Comparison of ENCODE assay signal across 14 cellular contexts in the genomic region with DNA sequence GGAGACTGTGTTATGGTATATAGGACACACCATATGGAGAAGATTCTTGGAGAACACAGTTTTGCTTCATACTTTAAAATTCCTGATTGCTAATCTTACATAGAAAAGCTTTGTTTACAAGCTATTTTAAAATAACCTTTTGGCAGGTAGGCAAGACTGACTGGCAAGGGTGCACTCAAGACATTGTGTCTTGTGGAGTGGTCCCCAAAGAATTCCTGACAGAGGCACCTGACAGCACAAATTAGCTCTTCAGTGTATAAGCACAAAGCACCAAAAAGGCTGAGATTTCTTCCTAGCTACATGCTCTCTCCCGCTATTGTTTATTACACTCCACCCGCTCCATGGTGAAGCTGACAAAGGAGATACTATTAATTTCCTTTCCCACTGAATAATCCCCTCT.
DNase-seq lines count a peak whose midpoint lies in the region; ATAC-seq and TF ChIP-seq lines count a peak whose summit lies in the region.
"Had no signal": no experiment of that assay in that cellular context is flagged by ENCODE, and none has a peak within 500 bp of the region (broad histone marks: within the 10 kb centered on the region; RNA-seq: fewer than 3 reads in every experiment).

No MANE protein-coding gene starts in this region.

- TF ChIP-seq CTCF in MCF 10A (IDR thresholded peaks at IDR 0.05; ENCODE audit: unreplicated experiment) (no peak), breast epithelium (IDR thresholded peaks at IDR 0.05) (no peak), WTC11 (IDR thresholded peaks at IDR 0.05) (no peak)

- no peaks in the 10 kb centered on the region for H3K9me3 ChIP-seq in breast epithelium
- H3K9me3 ChIP-seq in iPS-18a (ENCODE audit: control insufficient read depth, low read depth, low read length), result no peaks in the 10 kb centered on the region
- H3K9me3 ChIP-seq: BE2C had no signal

- peak overlapping the region in 1 of 2 donors; percentile 100 for H3K27ac ChIP-seq in breast epithelium
- no peak overlapping the region for H3K27ac ChIP-seq in iPS-18a (ENCODE audit: low read length)

- H3K4me3 ChIP-seq in breast epithelium, result no peak overlapping the region
- H3K4me3 ChIP-seq in iPS-18a (ENCODE audit: low read length), result peak overlapping the region; percentile 94

- H3K4me3 Mint-ChIP-seq in MCF 10A (ENCODE audit: unreplicated experiment) (no peak overlapping the region), WTC11 (peak overlapping the region; percentile 3; the same call in 1 of the 2 replicates)

- H3K27me3 ChIP-seq in breast epithelium (no peaks in the 10 kb centered on the region), iPS-18a (ENCODE audit: control insufficient read depth, insufficient read depth, low read length) (no peaks in the 10 kb centered on the region)
- H3K27me3 ChIP-seq: BE2C had no signal

- DNase-seq in MCF 10A (ENCODE audit: unreplicated experiment) (no peak), breast epithelium (ENCODE audit: low spot score in 2 of 2) (no peak), WTC11 (ENCODE audit: low spot score) (no peak), midbrain (lab: John Stamatoyannopoulos, UW) (no peak), OCI-M1 (lab: John Stamatoyannopoulos, UW) (no peak), SW480 (ENCODE audit: low spot score) (no peak)
- DNase-seq: activated effector memory CD4-positive, alpha-beta T cell treated with anti-CD3 and anti-CD28 coated beads, Interleukin-2, amount 50 U/mL, for 16 hours; BE2C; GF-D8; kidney glomerular epithelial cell; MM.1S; naive B cell had no signal

- H3K36me3 Mint-ChIP-seq in MCF 10A (ENCODE audit: insufficient read depth, unreplicated experiment) (peaks cover 9% of the 10 kb centered on the region), WTC11 (no peaks in the 10 kb centered on the region)

- H3K4me1 ChIP-seq in breast epithelium (peaks cover 0 to 4% of the 10 kb centered on the region in 2 donors), iPS-18a (ENCODE audit: control insufficient read depth, low read depth, low read length) (peaks cover 25% of the 10 kb centered on the region)

- no peak for TF ChIP-seq POLR2A in breast epithelium (IDR thresholded peaks at IDR 0.05)

- H3K9me3 Mint-ChIP-seq in MCF 10A (ENCODE audit: unreplicated experiment) (no peaks in the 10 kb centered on the region), WTC11 (no peaks in the 10 kb centered on the region)
- H3K9me3 Mint-ChIP-seq: naive B cell had no signal

- H3K27me3 Mint-ChIP-seq in MCF 10A (ENCODE audit: insufficient read depth, unreplicated experiment) (no peaks in the 10 kb centered on the region), WTC11 (ENCODE audit: low read depth) (no peaks in the 10 kb centered on the region)
- H3K27me3 Mint-ChIP-seq: naive B cell had no signal

- no peak for ATAC-seq in WTC11
- no peak for ATAC-seq in GM18858 (IDR thresholded peaks at IDR 0.05; ENCODE audit: unreplicated experiment)

- no peak overlapping the region for H3K9ac ChIP-seq in iPS-18a (ENCODE audit: low read length)

- BruUV-seq in MCF 10A (replicated peaks; lab: Mats Ljungman, UMichigan), result no TSS peak

- CTCF ChIA-PET in MCF 10A (lab: Yijun Ruan, JAX), result interaction anchor here (0.7 to 2.5 kb wide), 15 partner anchors 11 to 207 kb away, joined by 3 to 33 read pairs (median 4); no protein-coding TSS in a partner anchor
- CTCF ChIA-PET in WTC11 (lab: Charles Lee), result interaction anchor here (0.9 to 2.2 kb wide), 5 partner anchors 23 to 171 kb away, joined by 3 to 10 read pairs (median 4); no protein-coding TSS in a partner anchor

- POLR2A ChIA-PET in MCF 10A (lab: Yijun Ruan, JAX), result interaction anchor here (0.6 to 2.1 kb wide), 8 partner anchors 9 to 189 kb away, joined by 3 to 9 read pairs (median 3); no protein-coding TSS in a partner anchor
- POLR2A ChIA-PET in WTC11 (lab: Charles Lee), result no interaction called here

- intact Hi-C loops in MCF 10A (cut with micrococcal nuclease), result loop anchor here (10.0 kb wide), 2 partner anchors 341 to 459 kb away; partner anchors contain the start of gene USP15
- intact Hi-C loops in breast epithelium (cut with DNase I; ENCODE audit: low total_unique reads), result no loop called here

- peak overlapping the region; percentile 100 for H3K27ac Mint-ChIP-seq in MCF 10A (ENCODE audit: low read depth, unreplicated experiment)
- H3K27ac Mint-ChIP-seq in WTC11, result no peak overlapping the region

- H3K36me3 ChIP-seq in breast epithelium (no peaks in the 10 kb centered on the region), iPS-18a (ENCODE audit: control insufficient read depth, low read depth, low read length) (no peaks in the 10 kb centered on the region)
- H3K36me3 ChIP-seq: BE2C had no signal

- H3K4me1 Mint-ChIP-seq in MCF 10A (ENCODE audit: insufficient read depth, unreplicated experiment) (peaks cover 26% of the 10 kb centered on the region), WTC11 (peaks cover 45% of the 10 kb centered on the region)

TF ChIP-seq in WTC11, 78 proteins besides CTCF, POLR2A, EP300 and RAD21 (continues in another document):
- no peak for TF ChIP-seq NFYB (CRISPR knock-in tag; conservative IDR thresholded peaks at IDR 0.05; ENCODE audit: low read depth)
- no peak for TF ChIP-seq FOXP4 (CRISPR knock-in tag; IDR thresholded peaks at IDR 0.05)
- no peak for TF ChIP-seq SOX15 (CRISPR knock-in tag; IDR thresholded peaks at IDR 0.05)
- TF ChIP-seq, protein P1, sequence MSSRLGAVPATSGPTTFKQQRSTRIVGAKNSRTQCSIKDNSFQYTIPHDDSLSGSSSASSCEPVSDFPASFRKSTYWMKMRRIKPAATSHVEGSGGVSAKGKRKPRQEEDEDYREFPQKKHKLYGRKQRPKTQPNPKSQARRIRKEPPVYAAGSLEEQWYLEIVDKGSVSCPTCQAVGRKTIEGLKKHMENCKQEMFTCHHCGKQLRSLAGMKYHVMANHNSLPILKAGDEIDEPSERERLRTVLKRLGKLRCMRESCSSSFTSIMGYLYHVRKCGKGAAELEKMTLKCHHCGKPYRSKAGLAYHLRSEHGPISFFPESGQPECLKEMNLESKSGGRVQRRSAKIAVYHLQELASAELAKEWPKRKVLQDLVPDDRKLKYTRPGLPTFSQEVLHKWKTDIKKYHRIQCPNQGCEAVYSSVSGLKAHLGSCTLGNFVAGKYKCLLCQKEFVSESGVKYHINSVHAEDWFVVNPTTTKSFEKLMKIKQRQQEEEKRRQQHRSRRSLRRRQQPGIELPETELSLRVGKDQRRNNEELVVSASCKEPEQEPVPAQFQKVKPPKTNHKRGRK (CRISPR knock-in tag; IDR thresholded peaks at IDR 0.05; ENCODE audit: borderline replicate concordance), result no peak
- no peak for TF ChIP-seq ZNF263 (CRISPR knock-in tag; IDR thresholded peaks at IDR 0.05; ENCODE audit: low read depth)
- TF ChIP-seq CBFB (CRISPR knock-in tag; IDR thresholded peaks at IDR 0.05; ENCODE audit: low read depth), result no peak
- TF ChIP-seq TP53 (CRISPR knock-in tag; IDR thresholded peaks at IDR 0.05), result no peak
- TF ChIP-seq NR1H2 (CRISPR knock-in tag; IDR thresholded peaks at IDR 0.05), result no peak
- no peak for TF ChIP-seq GABPB1 (CRISPR knock-in tag; IDR thresholded peaks at IDR 0.05)
- TF ChIP-seq, protein P2, sequence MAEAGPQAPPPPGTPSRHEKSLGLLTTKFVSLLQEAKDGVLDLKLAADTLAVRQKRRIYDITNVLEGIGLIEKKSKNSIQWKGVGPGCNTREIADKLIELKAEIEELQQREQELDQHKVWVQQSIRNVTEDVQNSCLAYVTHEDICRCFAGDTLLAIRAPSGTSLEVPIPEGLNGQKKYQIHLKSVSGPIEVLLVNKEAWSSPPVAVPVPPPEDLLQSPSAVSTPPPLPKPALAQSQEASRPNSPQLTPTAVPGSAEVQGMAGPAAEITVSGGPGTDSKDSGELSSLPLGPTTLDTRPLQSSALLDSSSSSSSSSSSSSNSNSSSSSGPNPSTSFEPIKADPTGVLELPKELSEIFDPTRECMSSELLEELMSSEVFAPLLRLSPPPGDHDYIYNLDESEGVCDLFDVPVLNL (CRISPR knock-in tag; IDR thresholded peaks at IDR 0.05; ENCODE audit: borderline replicate concordance, low read depth), result no peak
- TF ChIP-seq, protein P3, sequence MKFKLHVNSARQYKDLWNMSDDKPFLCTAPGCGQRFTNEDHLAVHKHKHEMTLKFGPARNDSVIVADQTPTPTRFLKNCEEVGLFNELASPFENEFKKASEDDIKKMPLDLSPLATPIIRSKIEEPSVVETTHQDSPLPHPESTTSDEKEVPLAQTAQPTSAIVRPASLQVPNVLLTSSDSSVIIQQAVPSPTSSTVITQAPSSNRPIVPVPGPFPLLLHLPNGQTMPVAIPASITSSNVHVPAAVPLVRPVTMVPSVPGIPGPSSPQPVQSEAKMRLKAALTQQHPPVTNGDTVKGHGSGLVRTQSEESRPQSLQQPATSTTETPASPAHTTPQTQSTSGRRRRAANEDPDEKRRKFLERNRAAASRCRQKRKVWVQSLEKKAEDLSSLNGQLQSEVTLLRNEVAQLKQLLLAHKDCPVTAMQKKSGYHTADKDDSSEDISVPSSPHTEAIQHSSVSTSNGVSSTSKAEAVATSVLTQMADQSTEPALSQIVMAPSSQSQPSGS (CRISPR knock-in tag; IDR thresholded peaks at IDR 0.05; ENCODE audit: borderline replicate concordance, low read depth), result no peak
- TF ChIP-seq EMX1 (CRISPR knock-in tag; IDR thresholded peaks at IDR 0.05), result no peak
- TF ChIP-seq ATF1 (CRISPR knock-in tag; IDR thresholded peaks at IDR 0.05), result no peak
- no peak for TF ChIP-seq MLX (CRISPR knock-in tag; IDR thresholded peaks at IDR 0.05)
- TF ChIP-seq NFE2L1 (CRISPR knock-in tag; IDR thresholded peaks at IDR 0.05), result no peak
- no peak for TF ChIP-seq ZNF138 (CRISPR knock-in tag; conservative IDR thresholded peaks at IDR 0.05)
